Comparison of ENCODE assay signal across 1 cellular context in genomic region chr3:66655119-66655518, GRCh38.
TF ChIP-seq lines count a peak whose summit lies in the region.

No MANE protein-coding gene starts in this region.

TF ChIP-seq in GM23338, 12 proteins besides CTCF, POLR2A, EP300 and RAD21 (continued from another document):
- TF ChIP-seq ZNF462 (CRISPR knock-in tag; IDR thresholded peaks at IDR 0.05), result no peak
- no peak for TF ChIP-seq ZNF114 (CRISPR knock-in tag; IDR thresholded peaks at IDR 0.05)
- no peak for TF ChIP-seq STAT1 (IDR thresholded peaks at IDR 0.05; ENCODE audit: unreplicated experiment)
- TF ChIP-seq, protein P1, sequence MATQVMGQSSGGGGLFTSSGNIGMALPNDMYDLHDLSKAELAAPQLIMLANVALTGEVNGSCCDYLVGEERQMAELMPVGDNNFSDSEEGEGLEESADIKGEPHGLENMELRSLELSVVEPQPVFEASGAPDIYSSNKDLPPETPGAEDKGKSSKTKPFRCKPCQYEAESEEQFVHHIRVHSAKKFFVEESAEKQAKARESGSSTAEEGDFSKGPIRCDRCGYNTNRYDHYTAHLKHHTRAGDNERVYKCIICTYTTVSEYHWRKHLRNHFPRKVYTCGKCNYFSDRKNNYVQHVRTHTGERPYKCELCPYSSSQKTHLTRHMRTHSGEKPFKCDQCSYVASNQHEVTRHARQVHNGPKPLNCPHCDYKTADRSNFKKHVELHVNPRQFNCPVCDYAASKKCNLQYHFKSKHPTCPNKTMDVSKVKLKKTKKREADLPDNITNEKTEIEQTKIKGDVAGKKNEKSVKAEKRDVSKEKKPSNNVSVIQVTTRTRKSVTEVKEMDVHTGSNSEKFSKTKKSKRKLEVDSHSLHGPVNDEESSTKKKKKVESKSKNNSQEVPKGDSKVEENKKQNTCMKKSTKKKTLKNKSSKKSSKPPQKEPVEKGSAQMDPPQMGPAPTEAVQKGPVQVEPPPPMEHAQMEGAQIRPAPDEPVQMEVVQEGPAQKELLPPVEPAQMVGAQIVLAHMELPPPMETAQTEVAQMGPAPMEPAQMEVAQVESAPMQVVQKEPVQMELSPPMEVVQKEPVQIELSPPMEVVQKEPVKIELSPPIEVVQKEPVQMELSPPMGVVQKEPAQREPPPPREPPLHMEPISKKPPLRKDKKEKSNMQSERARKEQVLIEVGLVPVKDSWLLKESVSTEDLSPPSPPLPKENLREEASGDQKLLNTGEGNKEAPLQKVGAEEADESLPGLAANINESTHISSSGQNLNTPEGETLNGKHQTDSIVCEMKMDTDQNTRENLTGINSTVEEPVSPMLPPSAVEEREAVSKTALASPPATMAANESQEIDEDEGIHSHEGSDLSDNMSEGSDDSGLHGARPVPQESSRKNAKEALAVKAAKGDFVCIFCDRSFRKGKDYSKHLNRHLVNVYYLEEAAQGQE (IDR thresholded peaks at IDR 0.05; ENCODE audit: unreplicated experiment), result no peak
- TF ChIP-seq NANOG (IDR thresholded peaks at IDR 0.05; ENCODE audit: borderline replicate concordance), result no peak
